Comparison of ENCODE assay signal across 8 cellular contexts in the genomic region with DNA sequence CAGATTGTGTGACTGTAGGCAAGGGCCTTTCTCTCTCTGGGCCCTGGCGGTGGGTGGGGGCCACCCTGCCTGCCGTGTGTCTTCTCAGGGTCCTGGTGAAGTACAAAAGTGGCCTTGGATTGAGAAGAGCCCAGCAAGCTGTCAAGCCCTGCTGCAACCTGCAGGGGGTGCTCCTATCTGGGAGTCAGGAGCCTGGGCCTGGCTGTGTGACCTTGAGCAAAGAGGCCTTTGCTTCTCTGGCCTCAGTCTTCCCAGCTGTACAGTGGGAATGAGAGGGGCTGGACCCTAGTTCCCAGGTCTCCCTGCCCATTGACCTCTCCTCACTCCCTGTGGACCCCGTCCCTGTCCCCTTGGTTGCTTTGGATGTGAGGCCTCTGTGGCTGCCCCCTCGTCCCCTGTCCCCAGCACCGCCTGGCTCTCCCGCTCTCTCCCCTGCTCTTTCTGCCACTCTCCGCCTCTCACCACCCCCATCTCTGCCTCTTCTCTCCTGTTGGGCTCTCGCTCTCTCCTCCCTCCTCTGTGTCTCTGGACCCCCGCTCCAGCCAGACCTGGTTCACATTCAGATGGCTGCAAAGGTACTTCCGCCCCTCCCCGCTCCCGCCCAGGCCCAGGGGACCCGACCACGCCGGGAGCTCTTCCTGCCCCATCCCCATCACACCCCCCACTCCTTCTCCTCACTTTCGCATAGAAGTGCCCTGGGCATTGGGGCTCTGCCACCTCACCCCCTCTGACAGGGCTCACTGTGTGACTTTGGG. TPM values are rescaled to one million over a fixed set of nuclear protein-coding genes. Genes with fewer than 3 reads are reported as not detected.
DNase-seq lines count a peak whose midpoint lies in the region; ATAC-seq, FAIRE-seq and TF ChIP-seq lines count a peak whose summit lies in the region.

No MANE protein-coding gene starts in this region.

- H3K4me3 ChIP-seq in A549 (no peak overlapping the region), fibroblast of villous mesenchyme (ENCODE audit: low read depth, low read length) (no peak overlapping the region)

- peak in 1 of 2 experiments; percentile 84 for DNase-seq in A549 (ENCODE audit: low read depth in 1 of 2, low spot score in 1 of 2)
- DNase-seq in ELR (ENCODE audit: low read depth) = peak; percentile 50
- DNase-seq in RPMI8226 = peak; percentile 70
- DNase-seq in fibroblast of villous mesenchyme (ENCODE audit: low read depth) = no peak
- no peak for DNase-seq in NCI-H446 (lab: John Stamatoyannopoulos, UW)

- H3K27ac ChIP-seq in A549 = peak overlapping the region; percentile 69 to 84; a peak in 5 of 6 replicates

- no peak for TF ChIP-seq POLR2A in A549 (IDR thresholded peaks at IDR 0.05; ENCODE audit: low read length)

- peak; percentile 35; the same call in 2 of the 3 replicates for TF ChIP-seq CTCF in A549 (IDR thresholded peaks at IDR 0.05)
- peak; percentile 38 for TF ChIP-seq CTCF in fibroblast of villous mesenchyme (IDR thresholded peaks at IDR 0.05; ENCODE audit: insufficient read depth, low read depth, low read length)

- WGBS in A549 (ENCODE audit: missing lambda C conversion rate) = 86% methylated on average over 16 of the region's 16 CpGs

- CTCF ChIA-PET in A549 (lab: Yijun Ruan, JAX) = interaction anchor here (1.0 to 4.5 kb wide), 7 partner anchors 9 to 135 kb away, joined by 3 to 26 read pairs (median 7); partner anchors contain the start of gene BLCAP

- H3K9me3 ChIP-seq in A549 = no peaks in the 10 kb centered on the region

- TF ChIP-seq RAD21 in A549 (conservative IDR thresholded peaks at IDR 0.05 in 1 of 2, IDR thresholded peaks at IDR 0.05 in 1 of 2) = peak; percentile 16 to 30; a peak in 2 of 5 replicates

- H3K4me2 ChIP-seq in A549 = peak overlapping the region; percentile 32; the same call in 2 of the 3 replicates

- TF ChIP-seq EP300 in A549 (IDR thresholded peaks at IDR 0.05) = no peak

- H3K4me1 ChIP-seq in A549 = peaks cover 93% of the 10 kb centered on the region

- POLR2A ChIA-PET in A549 (lab: Yijun Ruan, JAX) = no interaction called here

- peak; percentile 11 to 25; a peak in 3 of 6 replicates for ATAC-seq in A549
- ATAC-seq in GM19463 (IDR thresholded peaks at IDR 0.05; ENCODE audit: unreplicated experiment) = no peak
- no peak for ATAC-seq in GM21825 (IDR thresholded peaks at IDR 0.05; ENCODE audit: unreplicated experiment)
- no peak for ATAC-seq in GM19452 (IDR thresholded peaks at IDR 0.05; ENCODE audit: unreplicated experiment)

- no peak for FAIRE-seq in A549 (lab: Jason Lieb, UNC)

TF ChIP-seq in A549, 52 proteins besides CTCF, POLR2A, EP300 and RAD21:
- TF ChIP-seq, protein P1, sequence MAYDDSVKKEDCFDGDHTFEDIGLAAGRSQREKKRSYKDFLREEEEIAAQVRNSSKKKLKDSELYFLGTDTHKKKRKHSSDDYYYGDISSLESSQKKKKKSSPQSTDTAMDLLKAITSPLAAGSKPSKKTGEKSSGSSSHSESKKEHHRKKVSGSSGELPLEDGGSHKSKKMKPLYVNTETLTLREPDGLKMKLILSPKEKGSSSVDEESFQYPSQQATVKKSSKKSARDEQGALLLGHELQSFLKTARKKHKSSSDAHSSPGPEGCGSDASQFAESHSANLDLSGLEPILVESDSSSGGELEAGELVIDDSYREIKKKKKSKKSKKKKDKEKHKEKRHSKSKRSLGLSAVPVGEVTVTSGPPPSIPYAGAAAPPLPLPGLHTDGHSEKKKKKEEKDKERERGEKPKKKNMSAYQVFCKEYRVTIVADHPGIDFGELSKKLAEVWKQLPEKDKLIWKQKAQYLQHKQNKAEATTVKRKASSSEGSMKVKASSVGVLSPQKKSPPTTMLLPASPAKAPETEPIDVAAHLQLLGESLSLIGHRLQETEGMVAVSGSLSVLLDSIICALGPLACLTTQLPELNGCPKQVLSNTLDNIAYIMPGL (CRISPR knock-in tag; IDR thresholded peaks at IDR 0.05; ENCODE audit: borderline replicate concordance) = no peak
- TF ChIP-seq RARB (CRISPR knock-in tag; IDR thresholded peaks at IDR 0.05) (no peak), BHLHE40 (IDR thresholded peaks at IDR 0.05; ENCODE audit: low read depth, low read length) (no peak), EHMT2 (IDR thresholded peaks at IDR 0.05; ENCODE audit: low read depth) (no peak), FOSB (CRISPR knock-in tag; IDR thresholded peaks at IDR 0.05) (peak; percentile 76; the same call in 1 of the 2 replicates), HOXA7 (CRISPR knock-in tag; IDR thresholded peaks at IDR 0.05) (peak; percentile 92), HEYL (CRISPR knock-in tag; IDR thresholded peaks at IDR 0.05) (no peak), ZC3H11A (IDR thresholded peaks at IDR 0.05) (no peak), SMC3 (IDR thresholded peaks at IDR 0.05) (no peak), FOXS1 (CRISPR knock-in tag; IDR thresholded peaks at IDR 0.05) (no peak), JUNB (IDR thresholded peaks at IDR 0.05) (no peak), MAFK (IDR thresholded peaks at IDR 0.05; ENCODE audit: partially characterized antibody) (no peak), GATA3 (IDR thresholded peaks at IDR 0.05; ENCODE audit: borderline replicate concordance) (0 out of 2 replicates have a peak, but pooled peaks have one; percentile 8), ESRRA (IDR thresholded peaks at IDR 0.05; ENCODE audit: borderline replicate concordance, low read length) (peak; percentile 100), KDM1A (IDR thresholded peaks at IDR 0.05; ENCODE audit: low read depth) (0 out of 2 replicates have a peak, but pooled peaks have one; percentile 79), RCOR1 (IDR thresholded peaks at IDR 0.05; ENCODE audit: low read depth, low read length) (0 out of 2 replicates have a peak, but pooled peaks have one; percentile 28), MAX (IDR thresholded peaks at IDR 0.05) (peak; percentile 28; the same call in 1 of the 2 replicates), CEBPB (IDR thresholded peaks at IDR 0.05) (no peak), ZFP36 (IDR thresholded peaks at IDR 0.05; ENCODE audit: borderline replicate concordance, partially characterized antibody) (peak; percentile 1), CBX2 (IDR thresholded peaks at IDR 0.05; ENCODE audit: borderline replicate concordance, low read depth) (no peak), HDAC2 (IDR thresholded peaks at IDR 0.05) (no peak), TFCP2L1 (CRISPR knock-in tag; IDR thresholded peaks at IDR 0.05) (peak; percentile 79; the same call in 1 of the 2 replicates), CHD4 (IDR thresholded peaks at IDR 0.05; ENCODE audit: borderline replicate concordance) (no peak)

RNA-seq across cellular contexts. Expression of gene SRC, which starts 46.7 kb away (rescaled TPM):
- 154 and 212 TPM in 2 replicates for polyA plus RNA-seq in A549 (2011; rRNA removed)
- 122 and 170 TPM in 2 replicates for polyA plus RNA-seq in A549 (2012; cell fraction: cytosol; rRNA removed)
- 500 and 511 TPM in 2 replicates for polyA plus RNA-seq in A549 (2012; cell fraction: nucleus; rRNA removed)
- 133 to 139 TPM (median 134 TPM) in 3 replicates for polyA plus RNA-seq in A549 (2017; fragmentation: RNase III; extraction: RNeasy Plus Mini Kit Qiagen cat#74134 plus additional on column Dnase treatment)
- 278 and 313 TPM in 2 replicates for polyA minus RNA-seq in A549 (2011; rRNA and poly(A)+ RNA removed)
- total RNA-seq in fibroblast of villous mesenchyme = 20.3 and 20.6 TPM in 2 replicates

Comparison
In these comparisons a context has a peak if more than half of its experiments do, and no peak if none do; other contexts are left out.
1. ATAC-seq: peak in A549 (2 of 2); none in GM19463 (single experiment), GM21825 (single experiment) and GM19452 (single experiment).
2. DNase-seq: peak in ELR (single experiment) and RPMI8226 (single experiment); none in fibroblast of villous mesenchyme (single experiment) and NCI-H446 (0 of 2).